Comparison of ENCODE assay signal across 6 cellular contexts in the genomic region with DNA sequence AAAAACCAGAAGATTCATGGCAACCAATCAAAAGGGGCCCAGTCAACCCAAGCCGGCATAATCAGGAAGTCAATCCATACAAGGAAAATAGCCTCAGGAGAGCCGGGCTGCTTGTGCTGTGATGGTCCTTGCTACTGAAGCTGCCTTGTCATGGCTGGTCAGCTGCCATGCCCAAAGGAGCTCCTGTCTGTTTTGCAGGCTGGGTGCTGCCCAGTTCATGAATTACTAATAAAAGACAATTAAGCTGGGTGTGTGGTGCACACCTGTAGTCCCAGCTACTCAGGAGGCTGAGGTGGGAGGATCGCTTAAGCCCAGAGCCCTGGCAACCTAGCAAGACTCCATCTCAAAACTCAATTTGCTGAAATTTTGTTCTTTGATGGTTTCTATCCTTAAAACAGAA.
"Had no signal": no experiment of that assay in that cellular context is flagged by ENCODE, and none has a peak within 500 bp of the region (broad histone marks: within the 10 kb centered on the region; RNA-seq: fewer than 3 reads in every experiment).

No MANE protein-coding gene starts in this region.

- H3K9me3 ChIP-seq: HAP-1 had no signal

- H3K36me3 ChIP-seq: HAP-1 had no signal

- ATAC-seq: HCT116 had no signal

- H3K4me3 ChIP-seq: GM23248, HAP-1 had no signal

- H3K4me1 ChIP-seq: HAP-1 had no signal

- DNase-seq: GM23248, GOT3, H7, IMR-90 had no signal

- H3K27ac ChIP-seq: GM23248 had no signal
